ENCODE assay signal across 8 cellular contexts in genomic region chr7:98877692-98878364, GRCh38. TPM values are rescaled to one million over a fixed set of nuclear protein-coding genes. Genes with fewer than 3 reads are reported as not detected.
DNase-seq lines count a peak whose midpoint lies in the region; ATAC-seq and TF ChIP-seq lines count a peak whose summit lies in the region.

No MANE protein-coding gene starts in this region.

- peaks cover 12% of the 10 kb centered on the region for H3K4me1 ChIP-seq in mammary epithelial cell (ENCODE audit: insufficient read depth, low read length)
- peaks cover 6% of the 10 kb centered on the region for H3K4me1 ChIP-seq in mesodermal cell (ENCODE audit: control insufficient read depth, insufficient read depth, low read length, poor library complexity, severe bottlenecking)
- H3K4me1 ChIP-seq in uterus, result peaks cover 0 to 9% of the 10 kb centered on the region in 2 donors

- no peak for DNase-seq in Right ventricle myocardium superior
- no peak for DNase-seq in Right ventricle myocardium inferior (ENCODE audit: missing footprints)
- no peak for DNase-seq in mammary epithelial cell
- DNase-seq in uterus, result no peak
- DNase-seq in DMS153 treated with DMSO at 0.1 percent for 48 hours (lab: John Stamatoyannopoulos, UW; ENCODE audit: unreplicated experiment), result no peak
- no peak for DNase-seq in SKM-1 treated with dmso at 0.1 percent for 144 hours (lab: John Stamatoyannopoulos, UW; ENCODE audit: unreplicated experiment)
- DNase-seq in NCI-H2029 (lab: John Stamatoyannopoulos, UW), result no peak

- H2AFZ ChIP-seq in mammary epithelial cell (ENCODE audit: low read depth, low read length), result peak overlapping the region; percentile 97

- peaks cover 38% of the 10 kb centered on the region for H3K79me2 ChIP-seq in mammary epithelial cell (ENCODE audit: insufficient read depth, low read length)

- in situ Hi-C loops in mammary epithelial cell (cut with MboI; ENCODE audit: low sequenced_read_pairs in 2 of 2), result no loop called here

- no TSS peak for BruUV-seq in mammary epithelial cell (replicated peaks; lab: Mats Ljungman, UMichigan)

- H3K9me3 ChIP-seq in mammary epithelial cell (replicated peaks; ENCODE audit: insufficient read depth, low read length) (no peaks in the 10 kb centered on the region), mesodermal cell (ENCODE audit: control insufficient read depth, low read length) (no peaks in the 10 kb centered on the region), uterus (no peaks in the 10 kb centered on the region)

- WGBS in mammary epithelial cell (ENCODE audit: low coverage, missing lambda C conversion rate), result 26% methylated on average over 8 of the region's 18 CpGs
- WGBS in mesodermal cell (ENCODE audit: insufficient coverage in 2 of 2), 2 experiments, result 40 to 43% methylated on average over 11 to 15 of the region's 18 CpGs

- CTCF ChIA-PET in mammary epithelial cell (lab: Charles Lee; ENCODE audit: low non-redundant PET), result no interaction called here

- no peak for TF ChIP-seq POLR2A in uterus (IDR thresholded peaks at IDR 0.05)

- ATAC-seq in Right ventricle myocardium superior (ENCODE audit: poor library complexity) (peak; percentile 15), Right ventricle myocardium inferior (no peak)

- TF ChIP-seq CTCF in mammary epithelial cell (conservative IDR thresholded peaks at IDR 0.05 in 1 of 2, IDR thresholded peaks at IDR 0.05 in 1 of 2; ENCODE audit: extremely low read depth in 1 of 2, insufficient read depth in 1 of 2, low read depth in 1 of 2, low read length in 2 of 2) (no peak), uterus (IDR thresholded peaks at IDR 0.05) (no peak)

- no peaks in the 10 kb centered on the region for H3K27me3 ChIP-seq in mammary epithelial cell (ENCODE audit: insufficient read depth, low read length)
- H3K27me3 ChIP-seq in uterus, result no peaks in the 10 kb centered on the region

- peak overlapping the region; percentile 82 for H3K4me2 ChIP-seq in mammary epithelial cell (ENCODE audit: insufficient read depth, low read depth, low read length)

- intact Hi-C loops in Right ventricle myocardium superior (cut with DNase I), result no loop called here
- intact Hi-C loops in Right ventricle myocardium inferior (cut with DNase I), result no loop called here
- intact Hi-C loops in mammary epithelial cell (cut with micrococcal nuclease), result no loop called here
- intact Hi-C loops in uterus (cut with DNase I; ENCODE audit: low total_unique reads), result no loop called here

- H3K27ac ChIP-seq in mammary epithelial cell (ENCODE audit: insufficient read depth, low read depth, low read length) (no peak overlapping the region), mesodermal cell (ENCODE audit: low read depth, low read length, severe bottlenecking) (no peak overlapping the region), uterus (peak overlapping the region; percentile 91 to 96)

- peak overlapping the region; percentile 76 for H3K9ac ChIP-seq in mammary epithelial cell (ENCODE audit: insufficient read depth, low read length)

- H3K4me3 ChIP-seq in mammary epithelial cell (replicated peaks in 1 of 3; ENCODE audit: insufficient read depth in 1 of 3, low read depth in 2 of 3, low read length in 3 of 3) (peak overlapping the region; percentile 55 to 81 (median 70)), mesodermal cell (ENCODE audit: extremely low read depth, insufficient read depth, low read length, poor library complexity, severe bottlenecking) (peak overlapping the region; percentile 82), uterus (peak overlapping the region; percentile 76 to 89)

- H3K36me3 ChIP-seq in mammary epithelial cell (ENCODE audit: insufficient read depth, low read length), result peaks cover 6% of the 10 kb centered on the region
- H3K36me3 ChIP-seq in mesodermal cell (ENCODE audit: control insufficient read depth, insufficient read depth, low read length), result peaks cover 25% of the 10 kb centered on the region
- no peaks in the 10 kb centered on the region for H3K36me3 ChIP-seq in uterus

- dilution Hi-C loops in mammary epithelial cell (cut with HindIII; ENCODE audit: low sequenced_read_pairs), result no loop called here

- no peaks in the 10 kb centered on the region for H4K20me1 ChIP-seq in mammary epithelial cell (ENCODE audit: insufficient read depth, low read length)

RNA-seq across cellular contexts. Expression of gene TRRAP, which starts 0.5 kb away (rescaled TPM):
- 13.7 TPM for total RNA-seq in Right ventricle myocardium superior
- total RNA-seq in Right ventricle myocardium inferior, result 14.3 TPM
- 10 to 100 TPM; 18.3 to 29.1 TPM for total RNA-seq in mammary epithelial cell
- 12.7 TPM for polyA plus RNA-seq in mammary epithelial cell
- 47.2 TPM for polyA minus RNA-seq in mammary epithelial cell
- 27.2 TPM for polyA plus RNA-seq in mesodermal cell (2013, experiment 1 of 2)
- 21.7 TPM for polyA plus RNA-seq in mesodermal cell (2013, experiment 2 of 2)
- total RNA-seq in uterus, result 10 to 100 TPM; 19.7 to 62.3 (median 31.1) TPM

RNA-seq across cellular contexts. Expression of gene TMEM130, which starts 8.0 kb away (rescaled TPM):
- total RNA-seq in Right ventricle myocardium superior, result not detected
- not detected for total RNA-seq in Right ventricle myocardium inferior
- not detected for total RNA-seq in mammary epithelial cell
- polyA plus RNA-seq in mammary epithelial cell, result not detected
- not detected for polyA minus RNA-seq in mammary epithelial cell
- polyA plus RNA-seq in mesodermal cell (2013, experiment 1 of 2), result 1.7 TPM
- 1.0 TPM for polyA plus RNA-seq in mesodermal cell (2013, experiment 2 of 2)
- total RNA-seq in uterus, result 1 to 10 TPM in 2 of 4 donors, not detected in 2; 3.5 to 3.9 TPM

Comparison
In these comparisons a context has a peak if more than half of its experiments do, and no peak if none do; other contexts are left out.
1. H3K27ac ChIP-seq: peak in uterus (2 of 2); none in mammary epithelial cell (single experiment) and mesodermal cell (single experiment).
2. Peak in every context shown above with its lines, with median percentiles within 50 percentile points of each other: H3K4me3 ChIP-seq.